ENCODE assay signal across 3 cellular contexts in the genomic region with DNA sequence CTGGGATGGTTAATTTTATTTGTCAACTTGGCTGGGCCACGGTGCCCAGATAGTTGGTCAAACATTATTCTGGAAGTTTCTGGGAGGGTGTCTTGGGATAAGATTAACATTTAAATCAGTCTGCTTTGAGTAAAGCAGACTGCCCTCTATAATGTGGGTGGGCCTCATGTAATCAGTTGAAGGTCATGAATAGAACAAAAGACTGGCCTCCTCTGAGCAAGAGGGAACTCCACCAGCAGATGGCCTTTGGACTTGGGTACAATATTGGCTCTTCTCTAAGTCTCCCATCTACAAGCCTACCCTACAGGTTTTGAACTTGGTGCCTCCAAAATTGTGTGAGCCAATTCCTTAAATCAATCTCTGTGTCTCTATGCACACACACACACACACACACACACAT.
TF ChIP-seq lines count a peak whose summit lies in the region.

No MANE protein-coding gene starts in this region.

TF ChIP-seq in HEK293, 187 proteins besides CTCF, POLR2A, EP300 and RAD21:
- TF ChIP-seq, protein P1, sequence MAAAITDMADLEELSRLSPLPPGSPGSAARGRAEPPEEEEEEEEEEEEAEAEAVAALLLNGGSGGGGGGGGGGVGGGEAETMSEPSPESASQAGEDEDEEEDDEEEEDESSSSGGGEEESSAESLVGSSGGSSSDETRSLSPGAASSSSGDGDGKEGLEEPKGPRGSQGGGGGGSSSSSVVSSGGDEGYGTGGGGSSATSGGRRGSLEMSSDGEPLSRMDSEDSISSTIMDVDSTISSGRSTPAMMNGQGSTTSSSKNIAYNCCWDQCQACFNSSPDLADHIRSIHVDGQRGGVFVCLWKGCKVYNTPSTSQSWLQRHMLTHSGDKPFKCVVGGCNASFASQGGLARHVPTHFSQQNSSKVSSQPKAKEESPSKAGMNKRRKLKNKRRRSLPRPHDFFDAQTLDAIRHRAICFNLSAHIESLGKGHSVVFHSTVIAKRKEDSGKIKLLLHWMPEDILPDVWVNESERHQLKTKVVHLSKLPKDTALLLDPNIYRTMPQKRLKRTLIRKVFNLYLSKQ (tag by site-specific recombination; IDR thresholded peaks at IDR 0.05; ENCODE audit: borderline replicate concordance), result no peak
- peak; percentile 98 for TF ChIP-seq ZNF10 (tag by site-specific recombination; IDR thresholded peaks at IDR 0.05)

TF ChIP-seq in K562, 482 proteins besides CTCF, POLR2A, EP300 and RAD21:
- TF ChIP-seq NCOA4 (IDR thresholded peaks at IDR 0.05; ENCODE audit: partially characterized antibody), result no peak
- TF ChIP-seq, protein P2, sequence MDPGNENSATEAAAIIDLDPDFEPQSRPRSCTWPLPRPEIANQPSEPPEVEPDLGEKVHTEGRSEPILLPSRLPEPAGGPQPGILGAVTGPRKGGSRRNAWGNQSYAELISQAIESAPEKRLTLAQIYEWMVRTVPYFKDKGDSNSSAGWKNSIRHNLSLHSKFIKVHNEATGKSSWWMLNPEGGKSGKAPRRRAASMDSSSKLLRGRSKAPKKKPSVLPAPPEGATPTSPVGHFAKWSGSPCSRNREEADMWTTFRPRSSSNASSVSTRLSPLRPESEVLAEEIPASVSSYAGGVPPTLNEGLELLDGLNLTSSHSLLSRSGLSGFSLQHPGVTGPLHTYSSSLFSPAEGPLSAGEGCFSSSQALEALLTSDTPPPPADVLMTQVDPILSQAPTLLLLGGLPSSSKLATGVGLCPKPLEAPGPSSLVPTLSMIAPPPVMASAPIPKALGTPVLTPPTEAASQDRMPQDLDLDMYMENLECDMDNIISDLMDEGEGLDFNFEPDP (CRISPR knock-in tag; IDR thresholded peaks at IDR 0.05), result no peak
- no peak for TF ChIP-seq ZNF561 (CRISPR knock-in tag; conservative IDR thresholded peaks at IDR 0.05)
- no peak for TF ChIP-seq ZBTB7A (IDR thresholded peaks at IDR 0.05; ENCODE audit: borderline replicate concordance, control insufficient read depth, low read depth, low read length)
- no peak for TF ChIP-seq EWSR1 (IDR thresholded peaks at IDR 0.05; ENCODE audit: borderline replicate concordance, low read depth, partially characterized antibody)
- peak; percentile 98 for TF ChIP-seq ZNF134 (CRISPR knock-in tag; conservative IDR thresholded peaks at IDR 0.05)
- TF ChIP-seq RBM25 (IDR thresholded peaks at IDR 0.05; ENCODE audit: low read depth, low read length, severe bottlenecking), result peak; percentile 57
TF ChIP-seq in K562: peak in this region for 2.

TF ChIP-seq in HepG2, 621 proteins besides CTCF, POLR2A, EP300 and RAD21:
- TF ChIP-seq SMARCE1 (IDR thresholded peaks at IDR 0.05; ENCODE audit: borderline replicate concordance) (no peak), TARDBP (CRISPR knock-in tag; IDR thresholded peaks at IDR 0.05) (no peak), SMAD3 (CRISPR knock-in tag; IDR thresholded peaks at IDR 0.05) (no peak), ZNF354B (CRISPR knock-in tag; IDR thresholded peaks at IDR 0.05) (no peak), SP1 (IDR thresholded peaks at IDR 0.05) (no peak), SP1 (CRISPR knock-in tag; IDR thresholded peaks at IDR 0.05) (no peak), SMYD3 (CRISPR knock-in tag; IDR thresholded peaks at IDR 0.05) (no peak), GATA4 (IDR thresholded peaks at IDR 0.05; ENCODE audit: borderline replicate concordance, low read depth) (no peak), KDM2A (CRISPR knock-in tag; IDR thresholded peaks at IDR 0.05; ENCODE audit: borderline replicate concordance, low read depth) (no peak), MYC (CRISPR knock-in tag; IDR thresholded peaks at IDR 0.05; ENCODE audit: borderline replicate concordance) (no peak), NR3C1 (CRISPR knock-in tag; IDR thresholded peaks at IDR 0.05) (no peak), ZNF749 (CRISPR knock-in tag; IDR thresholded peaks at IDR 0.05; ENCODE audit: borderline replicate concordance) (no peak), ISX (CRISPR knock-in tag; conservative IDR thresholded peaks at IDR 0.05) (no peak), TCF12 (IDR thresholded peaks at IDR 0.05) (no peak), TCF12 (CRISPR knock-in tag; IDR thresholded peaks at IDR 0.05) (no peak), ZNF335 (CRISPR knock-in tag; IDR thresholded peaks at IDR 0.05) (no peak)
- TF ChIP-seq, protein P3, sequence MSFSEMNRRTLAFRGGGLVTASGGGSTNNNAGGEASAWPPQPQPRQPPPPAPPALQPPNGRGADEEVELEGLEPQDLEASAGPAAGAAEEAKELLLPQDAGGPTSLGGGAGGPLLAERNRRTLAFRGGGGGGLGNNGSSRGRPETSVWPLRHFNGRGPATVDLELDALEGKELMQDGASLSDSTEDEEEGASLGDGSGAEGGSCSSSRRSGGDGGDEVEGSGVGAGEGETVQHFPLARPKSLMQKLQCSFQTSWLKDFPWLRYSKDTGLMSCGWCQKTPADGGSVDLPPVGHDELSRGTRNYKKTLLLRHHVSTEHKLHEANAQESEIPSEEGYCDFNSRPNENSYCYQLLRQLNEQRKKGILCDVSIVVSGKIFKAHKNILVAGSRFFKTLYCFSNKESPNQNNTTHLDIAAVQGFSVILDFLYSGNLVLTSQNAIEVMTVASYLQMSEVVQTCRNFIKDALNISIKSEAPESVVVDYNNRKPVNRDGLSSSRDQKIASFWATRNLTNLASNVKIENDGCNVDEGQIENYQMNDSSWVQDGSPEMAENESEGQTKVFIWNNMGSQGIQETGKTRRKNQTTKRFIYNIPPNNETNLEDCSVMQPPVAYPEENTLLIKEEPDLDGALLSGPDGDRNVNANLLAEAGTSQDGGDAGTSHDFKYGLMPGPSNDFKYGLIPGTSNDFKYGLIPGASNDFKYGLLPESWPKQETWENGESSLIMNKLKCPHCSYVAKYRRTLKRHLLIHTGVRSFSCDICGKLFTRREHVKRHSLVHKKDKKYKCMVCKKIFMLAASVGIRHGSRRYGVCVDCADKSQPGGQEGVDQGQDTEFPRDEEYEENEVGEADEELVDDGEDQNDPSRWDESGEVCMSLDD (CRISPR knock-in tag; IDR thresholded peaks at IDR 0.05; ENCODE audit: borderline replicate concordance), result no peak
- TF ChIP-seq, protein P4, sequence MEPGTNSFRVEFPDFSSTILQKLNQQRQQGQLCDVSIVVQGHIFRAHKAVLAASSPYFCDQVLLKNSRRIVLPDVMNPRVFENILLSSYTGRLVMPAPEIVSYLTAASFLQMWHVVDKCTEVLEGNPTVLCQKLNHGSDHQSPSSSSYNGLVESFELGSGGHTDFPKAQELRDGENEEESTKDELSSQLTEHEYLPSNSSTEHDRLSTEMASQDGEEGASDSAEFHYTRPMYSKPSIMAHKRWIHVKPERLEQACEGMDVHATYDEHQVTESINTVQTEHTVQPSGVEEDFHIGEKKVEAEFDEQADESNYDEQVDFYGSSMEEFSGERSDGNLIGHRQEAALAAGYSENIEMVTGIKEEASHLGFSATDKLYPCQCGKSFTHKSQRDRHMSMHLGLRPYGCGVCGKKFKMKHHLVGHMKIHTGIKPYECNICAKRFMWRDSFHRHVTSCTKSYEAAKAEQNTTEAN (CRISPR knock-in tag; conservative IDR thresholded peaks at IDR 0.05), result no peak
- TF ChIP-seq, protein P5, sequence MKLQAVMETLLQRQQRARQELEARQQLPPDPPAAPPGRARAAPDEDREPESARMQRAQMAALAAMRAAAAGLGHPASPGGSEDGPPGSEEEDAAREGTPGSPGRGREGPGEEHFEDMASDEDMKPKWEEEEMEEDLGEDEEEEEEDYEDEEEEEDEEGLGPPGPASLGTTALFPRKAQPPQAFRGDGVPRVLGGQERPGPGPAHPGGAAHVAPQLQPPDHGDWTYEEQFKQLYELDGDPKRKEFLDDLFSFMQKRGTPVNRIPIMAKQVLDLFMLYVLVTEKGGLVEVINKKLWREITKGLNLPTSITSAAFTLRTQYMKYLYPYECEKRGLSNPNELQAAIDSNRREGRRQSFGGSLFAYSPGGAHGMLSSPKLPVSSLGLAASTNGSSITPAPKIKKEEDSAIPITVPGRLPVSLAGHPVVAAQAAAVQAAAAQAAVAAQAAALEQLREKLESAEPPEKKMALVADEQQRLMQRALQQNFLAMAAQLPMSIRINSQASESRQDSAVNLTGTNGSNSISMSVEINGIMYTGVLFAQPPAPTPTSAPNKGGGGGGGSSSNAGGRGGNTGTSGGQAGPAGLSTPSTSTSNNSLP (IDR thresholded peaks at IDR 0.05; ENCODE audit: low read depth, low read length), result no peak
